15 cellular contexts compared by ENCODE assay signal in the genomic region with DNA sequence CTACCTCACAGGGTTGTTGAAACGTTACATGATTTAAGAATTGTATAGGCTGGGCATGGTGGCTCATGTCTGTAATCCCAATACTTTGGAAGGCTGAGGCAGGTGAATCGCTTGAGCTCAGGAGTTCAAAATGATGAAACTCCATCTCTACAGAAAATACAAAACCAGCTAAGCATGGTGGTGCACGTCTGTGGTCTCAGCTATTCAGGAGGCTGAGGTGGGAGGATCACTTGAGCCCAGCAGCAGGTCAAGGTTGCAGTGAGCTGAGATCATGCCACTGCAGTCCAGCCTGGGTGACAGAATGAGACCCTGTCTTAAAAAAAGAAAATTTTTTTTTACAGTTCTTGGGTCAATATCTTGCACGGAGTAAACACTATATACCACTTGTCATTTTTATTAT. TPM values are rescaled to one million over a fixed set of nuclear protein-coding genes. Genes with fewer than 3 reads are reported as not detected.
DNase-seq lines count a peak whose midpoint lies in the region; ATAC-seq and TF ChIP-seq lines count a peak whose summit lies in the region.
"Had no signal": no experiment of that assay in that cellular context is flagged by ENCODE, and none has a peak within 500 bp of the region (broad histone marks: within the 10 kb centered on the region; RNA-seq: fewer than 3 reads in every experiment).

No MANE protein-coding gene starts in this region.

- H3K18ac ChIP-seq in mesenchymal stem cell (ENCODE audit: low read depth in 1 of 2, low read length in 2 of 2) (peak overlapping the region; percentile 73 to 78), neuronal stem cell (ENCODE audit: low read length) (no peak overlapping the region)

- no peak for TF ChIP-seq CTCF in LNCaP clone FGC (IDR thresholded peaks at IDR 0.05; ENCODE audit: control insufficient read depth, extremely low read depth, insufficient read depth)
- no peak for TF ChIP-seq CTCF in brain microvascular endothelial cell (IDR thresholded peaks at IDR 0.05; ENCODE audit: low read depth, low read length, missing control alignments)

- H3K4ac ChIP-seq in mesenchymal stem cell (ENCODE audit: low read depth in 1 of 2, low read length in 2 of 2): peak overlapping the region in 1 of 2 experiments; percentile 56
- H3K4ac ChIP-seq in neuronal stem cell (ENCODE audit: low read length): no peak overlapping the region

- H3K36me3 ChIP-seq in brain microvascular endothelial cell (replicated peaks) (peaks cover 20% of the 10 kb centered on the region), mesenchymal stem cell (ENCODE audit: control insufficient read depth in 1 of 2, insufficient read depth in 2 of 2, low read depth in 1 of 2, low read length in 2 of 2) (peaks cover 24 to 25% of the 10 kb centered on the region in 2 experiments), neuronal stem cell (replicated peaks in 1 of 2; ENCODE audit: control insufficient read depth in 2 of 2, insufficient read depth in 2 of 2, low read length in 2 of 2) (peaks cover 6 to 18% of the 10 kb centered on the region in 2 donors)
- H3K36me3 ChIP-seq: neutrophil had no signal

- peak overlapping the region; percentile 45 for H2AK5ac ChIP-seq in mesenchymal stem cell (ENCODE audit: low read length, severe bottlenecking)
- H2AK5ac ChIP-seq in neuronal stem cell (ENCODE audit: low read depth, low read length): no peak overlapping the region

- H3K4me1 ChIP-seq in mesenchymal stem cell (ENCODE audit: control insufficient read depth, insufficient read depth, low read depth, low read length) (peaks cover 58% of the 10 kb centered on the region), neuronal stem cell (ENCODE audit: control insufficient read depth in 2 of 2, insufficient read depth in 1 of 2, low read depth in 1 of 2, low read length in 2 of 2) (peaks cover 14 to 15% of the 10 kb centered on the region in 2 donors)

- H3K14ac ChIP-seq in mesenchymal stem cell (ENCODE audit: low read length in 2 of 2) (no peak overlapping the region), neuronal stem cell (ENCODE audit: low read length) (no peak overlapping the region)

- H2AFZ ChIP-seq in mesenchymal stem cell (ENCODE audit: low read depth, low read length) (no peak overlapping the region), neuronal stem cell (ENCODE audit: low read length) (no peak overlapping the region)

- H2BK5ac ChIP-seq in mesenchymal stem cell (ENCODE audit: low read depth, low read length, poor library complexity, severe bottlenecking) (peak overlapping the region; percentile 19), neuronal stem cell (ENCODE audit: low read length) (no peak overlapping the region)

- H3K23ac ChIP-seq in mesenchymal stem cell (ENCODE audit: low read length in 2 of 2): no peak overlapping the region
- no peak overlapping the region for H3K23ac ChIP-seq in neuronal stem cell (ENCODE audit: low read depth, low read length, poor library complexity)

- 50% methylated on average over 2 of the region's 4 CpGs for WGBS in mesenchymal stem cell
- no CpG with 5 or more reads among the region's 4 CpGs for WGBS in neuronal stem cell (ENCODE audit: extremely low coverage in 2 of 2, insufficient read length in 2 of 2, insufficient replicate concordance in 1 of 2), 2 donors

- in situ Hi-C loops in brain microvascular endothelial cell (cut with HindIII; ENCODE audit: low pct_ligation_motif_present, low sequenced_read_pairs): no loop called here

- H3K9ac ChIP-seq in mesenchymal stem cell (ENCODE audit: low read length): peak overlapping the region; percentile 42
- no peak overlapping the region for H3K9ac ChIP-seq in neuronal stem cell (ENCODE audit: low read depth, low read length, poor library complexity)

- no peak overlapping the region for H4K8ac ChIP-seq in mesenchymal stem cell (ENCODE audit: low read length)
- H4K8ac ChIP-seq in neuronal stem cell (ENCODE audit: low read depth, low read length): no peak overlapping the region

- H3K4me3 ChIP-seq in LNCaP clone FGC (ENCODE audit: low read depth, low read length) (peak overlapping the region; percentile 17; the same call in 1 of the 2 replicates), brain microvascular endothelial cell (ENCODE audit: low read depth, low read length) (no peak overlapping the region), mesenchymal stem cell (ENCODE audit: insufficient read depth in 1 of 2, low read depth in 1 of 2, low read length in 2 of 2) (no peak overlapping the region), neuronal stem cell (ENCODE audit: low read length in 2 of 2) (no peak overlapping the region)

- H3K4me2 ChIP-seq in mesenchymal stem cell (ENCODE audit: low read length, poor library complexity, severe bottlenecking) (no peak overlapping the region), neuronal stem cell (ENCODE audit: insufficient read depth, low read length, poor library complexity, severe bottlenecking) (no peak overlapping the region)

- H3K27ac ChIP-seq in brain microvascular endothelial cell (peak overlapping the region; percentile 99), mesenchymal stem cell (ENCODE audit: low read length, poor library complexity, severe bottlenecking) (peak overlapping the region; percentile 85), temporal lobe (ENCODE audit: low read depth, low read length) (peak overlapping the region; percentile 96), neuronal stem cell (replicated peaks; ENCODE audit: low read length) (no peak overlapping the region)
- H3K27ac ChIP-seq: neutrophil had no signal

- ATAC-seq in HG03175 (IDR thresholded peaks at IDR 0.05; ENCODE audit: unreplicated experiment): no peak

- DNase-seq in LNCaP clone FGC (ENCODE audit: low read depth): no peak
- no peak for DNase-seq in brain microvascular endothelial cell
- DNase-seq in mesenchymal stem cell: no peak
- no peak for DNase-seq in stimulated activated CD4-positive, alpha-beta T cell treated with anti-CD3 and anti-CD28 coated beads, Interleukin-2, amount 100 ng/mL, for 24 hours
- no peak for DNase-seq in neuronal stem cell (ENCODE audit: low spot score)
- no peak for DNase-seq in GM03348 (ENCODE audit: low spot score)
- DNase-seq: activated CD4-positive, alpha-beta T cell treated with anti-CD3 and anti-CD28 coated beads, Interleukin-2, amount 10 ng/mL, durations not matched to agents 7 days and 5 days; activated effector memory CD4-positive, alpha-beta T cell treated with Interleukin-2 at 50 U/mL for 16 hours; NCI-H2171 treated with DMSO at 0.1 percent for 48 hours; stimulated activated CD4-positive, alpha-beta T cell treated with anti-CD3 and anti-CD28 coated beads, Interleukin-1b, Interleukin-23, amount 100 ng/mL, for 48 hours; T-helper 1 cell had no signal

- H3K9me3 ChIP-seq in mesenchymal stem cell (ENCODE audit: control insufficient read depth, low read length) (no peaks in the 10 kb centered on the region), neuronal stem cell (replicated peaks in 1 of 2; ENCODE audit: control insufficient read depth in 2 of 2, insufficient read depth in 1 of 2, low read depth in 1 of 2, low read length in 2 of 2) (no peaks in the 10 kb centered on the region)
- H3K9me3 ChIP-seq: neutrophil had no signal

- H4K91ac ChIP-seq in mesenchymal stem cell (ENCODE audit: low read length) (no peak overlapping the region), neuronal stem cell (ENCODE audit: low read depth, low read length, poor library complexity) (no peak overlapping the region)

- H3K79me1 ChIP-seq in mesenchymal stem cell (replicated peaks; ENCODE audit: low read length, poor library complexity, severe bottlenecking) (no peaks in the 10 kb centered on the region), neuronal stem cell (ENCODE audit: low read depth, low read length) (no peaks in the 10 kb centered on the region)

- H2BK15ac ChIP-seq in mesenchymal stem cell (ENCODE audit: low read depth, poor library complexity, severe bottlenecking): no peak overlapping the region
- H2BK15ac ChIP-seq in neuronal stem cell (ENCODE audit: low read length): no peak overlapping the region

- peak overlapping the region; percentile 81 to 93 for H2BK12ac ChIP-seq in mesenchymal stem cell (ENCODE audit: low read length in 2 of 2)
- H2BK12ac ChIP-seq in neuronal stem cell (ENCODE audit: low read length): no peak overlapping the region

- no peaks in the 10 kb centered on the region for H3K27me3 ChIP-seq in brain microvascular endothelial cell (replicated peaks)
- H3K27me3 ChIP-seq in mesenchymal stem cell (ENCODE audit: control insufficient read depth in 1 of 2, insufficient read depth in 1 of 2, low read length in 2 of 2): no peaks in the 10 kb centered on the region
- H3K27me3 ChIP-seq in neuronal stem cell (ENCODE audit: control insufficient read depth in 3 of 3, insufficient read depth in 3 of 3, low read depth in 1 of 3, low read length in 3 of 3): no peaks in the 10 kb centered on the region

- H2BK120ac ChIP-seq in mesenchymal stem cell (ENCODE audit: low read depth, low read length) (no peak overlapping the region), neuronal stem cell (ENCODE audit: low read depth, low read length) (no peak overlapping the region)

RNA-seq across cellular contexts. Expression of a gene that starts 8.2 kb away (rescaled TPM):
- polyA plus RNA-seq in mesenchymal stem cell (2013, experiment 1 of 2): 42.7 TPM
- polyA plus RNA-seq in mesenchymal stem cell (2013, experiment 2 of 2): 42.7 TPM
- 7.1 TPM for total RNA-seq in temporal lobe
- polyA plus RNA-seq in neuronal stem cell (2013, experiment 1 of 2): 12.4 TPM
- 12.3 TPM for polyA plus RNA-seq in neuronal stem cell (2013, experiment 2 of 2)

RNA-seq across cellular contexts. Expression of a gene that starts 39.3 kb away (rescaled TPM):
- polyA plus RNA-seq in mesenchymal stem cell (2013, experiment 1 of 2): not detected
- polyA plus RNA-seq in mesenchymal stem cell (2013, experiment 2 of 2): not detected
- not detected for total RNA-seq in temporal lobe
- 3.6 TPM for polyA plus RNA-seq in neuronal stem cell (2013, experiment 1 of 2)
- polyA plus RNA-seq in neuronal stem cell (2013, experiment 2 of 2): 3.4 TPM
- total RNA-seq: activated CD4-positive, alpha-beta T cell treated with anti-CD3 and anti-CD28 coated beads, Interleukin-2, amount 10 ng/mL, durations not matched to agents 7 days and 5 days; M059J had no signal

RNA-seq across cellular contexts. Expression of a gene that starts 46.1 kb away (rescaled TPM):
- polyA plus RNA-seq in mesenchymal stem cell (2013, experiment 1 of 2): 86.6 TPM
- polyA plus RNA-seq in mesenchymal stem cell (2013, experiment 2 of 2): 85.7 TPM
- 23.1 TPM for total RNA-seq in temporal lobe
- polyA plus RNA-seq in neuronal stem cell (2013, experiment 1 of 2): 31.8 TPM
- 29.5 TPM for polyA plus RNA-seq in neuronal stem cell (2013, experiment 2 of 2)
